8 cellular contexts compared by ENCODE assay signal in the genomic region with DNA sequence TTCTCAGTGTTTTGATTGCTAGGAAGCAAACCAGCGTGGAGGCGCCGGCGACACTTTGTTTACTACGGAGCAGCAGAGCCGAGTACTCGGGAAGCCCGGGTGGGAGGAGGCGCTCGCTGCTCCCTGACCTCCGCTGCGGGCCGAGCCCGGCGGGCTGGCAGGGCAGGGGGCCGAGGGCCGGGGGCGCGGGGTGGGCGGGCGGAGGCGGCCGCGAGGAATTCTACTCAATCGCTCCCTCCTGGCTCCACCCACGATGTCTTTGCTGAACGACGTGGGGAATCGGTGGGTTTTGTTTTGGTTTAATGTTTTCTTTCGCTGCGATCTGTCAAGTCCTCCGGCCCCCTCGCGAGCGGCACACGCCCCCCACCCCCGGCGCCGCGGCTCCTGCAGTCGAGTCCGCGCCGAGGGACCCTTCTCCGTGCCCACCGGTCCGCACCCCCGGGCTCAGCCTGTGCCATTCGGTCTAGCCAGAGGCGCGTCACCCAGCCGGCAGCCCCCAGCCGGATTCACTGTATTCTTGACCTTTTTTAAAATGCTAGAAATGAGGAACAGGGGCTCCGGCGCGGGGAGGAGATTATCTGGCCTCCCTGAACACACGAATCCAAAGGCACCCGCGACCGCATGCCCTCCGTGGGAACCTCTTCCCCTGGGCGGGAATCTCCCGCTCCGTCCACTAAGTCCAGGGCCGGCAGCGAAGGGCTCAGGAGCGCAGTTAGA. TPM values are rescaled to one million over a fixed set of nuclear protein-coding genes. Genes with fewer than 3 reads are reported as not detected.
DNase-seq lines count a peak whose midpoint lies in the region; ATAC-seq and TF ChIP-seq lines count a peak whose summit lies in the region.

No MANE protein-coding gene starts in this region.

- H3K27ac Mint-ChIP-seq in T-helper 17 cell: peak overlapping the region; percentile 88

- H3K36me3 Mint-ChIP-seq in T-helper 17 cell (ENCODE audit: low read depth): peaks cover 2% of the 10 kb centered on the region

- H3K4me1 ChIP-seq in duodenal mucosa (ENCODE audit: control insufficient read depth in 1 of 2, insufficient read depth in 2 of 2, low read length in 2 of 2) (peaks cover 10 to 23% of the 10 kb centered on the region in 2 donors), lower lobe of right lung (peaks cover 32% of the 10 kb centered on the region), stomach smooth muscle (ENCODE audit: control insufficient read depth, insufficient read depth, low read length) (peaks cover 23% of the 10 kb centered on the region)

- ATAC-seq in HG03066 (IDR thresholded peaks at IDR 0.05; ENCODE audit: low read depth, unreplicated experiment): peak; percentile 8
- ATAC-seq in T-helper 17 cell: peak; percentile 25
- peak; percentile 41 to 63 for ATAC-seq in lower lobe of right lung

- peak overlapping the region; percentile 93 for H3K4me3 Mint-ChIP-seq in T-helper 17 cell

- peak; percentile 22 for DNase-seq in activated T-cell treated with anti-CD3 and anti-CD28 coated beads for 1 hour (ENCODE audit: low read depth)
- DNase-seq in activated T-cell treated with anti-CD3 and anti-CD28 coated beads, Interleukin-2, amount 50 U/mL, for 1 hour: no peak
- peak in 1 of 3 donors; percentile 28 for DNase-seq in T-helper 17 cell
- DNase-seq in lower lobe of right lung: peak; percentile 87
- DNase-seq in NCI-H510A (lab: John Stamatoyannopoulos, UW): no peak

- intact Hi-C loops in lower lobe of right lung (cut with DNase I): loop anchor here (10.0 kb wide), 1 partner anchor 72 kb away; no protein-coding TSS in a partner anchor

- H3K27me3 ChIP-seq in duodenal mucosa (ENCODE audit: control insufficient read depth in 1 of 2, insufficient read depth in 2 of 2, low read length in 2 of 2) (no peaks in the 10 kb centered on the region), lower lobe of right lung (ENCODE audit: low read depth) (no peaks in the 10 kb centered on the region), stomach smooth muscle (ENCODE audit: control insufficient read depth in 1 of 2, insufficient read depth in 2 of 2, low read length in 2 of 2) (no peaks in the 10 kb centered on the region)

- no peaks in the 10 kb centered on the region for H3K9me3 ChIP-seq in T-helper 17 cell (ENCODE audit: control insufficient read depth, low read length, poor library complexity, severe bottlenecking)
- no peaks in the 10 kb centered on the region for H3K9me3 ChIP-seq in duodenal mucosa (ENCODE audit: control insufficient read depth in 1 of 2, low read length in 2 of 2)
- no peaks in the 10 kb centered on the region for H3K9me3 ChIP-seq in lower lobe of right lung
- no peaks in the 10 kb centered on the region for H3K9me3 ChIP-seq in stomach smooth muscle (ENCODE audit: control insufficient read depth in 2 of 2, low read length in 2 of 2)

- TF ChIP-seq CTCF in lower lobe of right lung (IDR thresholded peaks at IDR 0.05): no peak

- H3K36me3 ChIP-seq in duodenal mucosa (ENCODE audit: control insufficient read depth in 1 of 2, insufficient read depth in 2 of 2, low read length in 2 of 2) (peaks cover 0 to 3% of the 10 kb centered on the region in 2 donors), lower lobe of right lung (no peaks in the 10 kb centered on the region), stomach smooth muscle (ENCODE audit: control insufficient read depth in 2 of 2, insufficient read depth in 2 of 2, low read length in 2 of 2) (no peaks in the 10 kb centered on the region)

- H3K27ac ChIP-seq in duodenal mucosa (ENCODE audit: low read depth, low read length) (peak overlapping the region; percentile 46), lower lobe of right lung (peak overlapping the region; percentile 99), stomach smooth muscle (ENCODE audit: low read length) (peak overlapping the region; percentile 64)

- no peaks in the 10 kb centered on the region for H3K27me3 Mint-ChIP-seq in T-helper 17 cell

- H3K4me3 ChIP-seq in duodenal mucosa (ENCODE audit: low read depth in 1 of 2, low read length in 2 of 2) (peak overlapping the region; percentile 71 to 76), lower lobe of right lung (peak overlapping the region; percentile 98), stomach smooth muscle (ENCODE audit: low read length in 2 of 2) (peak overlapping the region; percentile 60 to 95)

- peaks cover 15% of the 10 kb centered on the region for H3K4me1 Mint-ChIP-seq in T-helper 17 cell

- H3K9ac ChIP-seq in duodenal mucosa (ENCODE audit: low read depth in 1 of 2, low read length in 2 of 2): peak overlapping the region; percentile 68 to 69
- H3K9ac ChIP-seq in stomach smooth muscle (ENCODE audit: low read length in 2 of 2): peak overlapping the region; percentile 60 to 66

RNA-seq across cellular contexts. Expression of a gene that starts 0.6 kb away (rescaled TPM):
- total RNA-seq in T-helper 17 cell: 10 to 100 TPM; 72.9 to 86.1 TPM
- total RNA-seq in lower lobe of right lung: 19.9 TPM

Comparison
In these comparisons a context has a peak if more than half of its experiments do, and no peak if none do; other contexts are left out.
1. DNase-seq: peak in activated T-cell treated with anti-CD3 and anti-CD28 coated beads for 1 hour (single experiment) and lower lobe of right lung (single experiment); none in activated T-cell treated with anti-CD3 and anti-CD28 coated beads, Interleukin-2, amount 50 U/mL, for 1 hour (single experiment) and NCI-H510A (single experiment).
2. H3K27ac ChIP-seq: peak in every context shown above with its lines; median percentile 99 in lower lobe of right lung; 64 in stomach smooth muscle; 46 in duodenal mucosa.
3. Peak in every context shown above with its lines, with median percentiles within 50 percentile points of each other: ATAC-seq and H3K4me3 ChIP-seq.